In genomic region chr6:161128680-161129196, GRCh38 we compare ENCODE assay signal across 11 cellular contexts.
DNase-seq lines count a peak whose midpoint lies in the region; ATAC-seq and TF ChIP-seq lines count a peak whose summit lies in the region.
"Had no signal": no experiment of that assay in that cellular context is flagged by ENCODE, and none has a peak within 500 bp of the region (broad histone marks: within the 10 kb centered on the region; RNA-seq: fewer than 3 reads in every experiment).

No MANE protein-coding gene starts in this region.

- ATAC-seq in stimulated activated naive CD8-positive, alpha-beta T cell treated with anti-CD3 and anti-CD28 coated beads, Interleukin-15, Interleukin-2, amounts not matched to agents 100 U/mL and 50 U/mL, for 24 hours = peak; percentile 67
- no peak for ATAC-seq in right lobe of liver
- ATAC-seq: pancreas had no signal

- H3K4me1 ChIP-seq in esophagus muscularis mucosa (peaks cover 0 to 11% (median 0%) of the 10 kb centered on the region in 4 donors), right lobe of liver (no peaks in the 10 kb centered on the region)
- H3K4me1 ChIP-seq: esophagus squamous epithelium, pancreas had no signal

- peaks cover 20% of the 10 kb centered on the region for H3K4me1 Mint-ChIP-seq in activated naive CD4-positive, alpha-beta T cell treated with anti-CD3 and anti-CD28 coated beads for 36 hours (ENCODE audit: low read depth)
- H3K4me1 Mint-ChIP-seq in activated T-cell treated with anti-CD3 and anti-CD28 coated beads, Interleukin-2, amount 50 U/mL, for 24 hours (ENCODE audit: low read depth) = peaks cover 35% of the 10 kb centered on the region

- H3K4me3 Mint-ChIP-seq in activated naive CD4-positive, alpha-beta T cell treated with anti-CD3 and anti-CD28 coated beads for 36 hours = no peak overlapping the region
- peak overlapping the region; percentile 24 for H3K4me3 Mint-ChIP-seq in activated T-cell treated with anti-CD3 and anti-CD28 coated beads, Interleukin-2, amount 50 U/mL, for 24 hours

- peaks cover 12% of the 10 kb centered on the region for H3K9me3 Mint-ChIP-seq in activated naive CD4-positive, alpha-beta T cell treated with anti-CD3 and anti-CD28 coated beads for 36 hours
- H3K9me3 Mint-ChIP-seq in activated T-cell treated with anti-CD3 and anti-CD28 coated beads, Interleukin-2, amount 50 U/mL, for 24 hours = peaks cover 16% of the 10 kb centered on the region

- TF ChIP-seq EP300 in esophagus muscularis mucosa (IDR thresholded peaks at IDR 0.05) = no peak

- H3K27ac Mint-ChIP-seq in activated naive CD4-positive, alpha-beta T cell treated with anti-CD3 and anti-CD28 coated beads for 36 hours = peak overlapping the region; percentile 66
- H3K27ac Mint-ChIP-seq in activated T-cell treated with anti-CD3 and anti-CD28 coated beads, Interleukin-2, amount 50 U/mL, for 24 hours = peak overlapping the region; percentile 94

- no peak overlapping the region for H3K27ac ChIP-seq in esophagus muscularis mucosa (replicated peaks in 1 of 4)
- H3K27ac ChIP-seq in right lobe of liver = no peak overlapping the region
- H3K27ac ChIP-seq: esophagus squamous epithelium, pancreas had no signal

- H3K36me3 ChIP-seq in esophagus muscularis mucosa (peaks cover 0 to 56% (median 28%) of the 10 kb centered on the region in 4 donors), right lobe of liver (no peaks in the 10 kb centered on the region)

- TF ChIP-seq POLR2A in esophagus muscularis mucosa (IDR thresholded peaks at IDR 0.05; ENCODE audit: low read depth) = no peak
- no peak for TF ChIP-seq POLR2A in right lobe of liver (IDR thresholded peaks at IDR 0.05)

- H3K9me3 ChIP-seq in esophagus muscularis mucosa = peaks cover 0 to 7% (median 4%) of the 10 kb centered on the region in 4 donors
- no peaks in the 10 kb centered on the region for H3K9me3 ChIP-seq in right lobe of liver
- H3K9me3 ChIP-seq: pancreas had no signal

- H3K36me3 Mint-ChIP-seq in activated naive CD4-positive, alpha-beta T cell treated with anti-CD3 and anti-CD28 coated beads for 36 hours (ENCODE audit: low read depth) = peaks cover 37% of the 10 kb centered on the region
- H3K36me3 Mint-ChIP-seq in activated T-cell treated with anti-CD3 and anti-CD28 coated beads, Interleukin-2, amount 50 U/mL, for 24 hours (ENCODE audit: low read depth) = peaks cover 83% of the 10 kb centered on the region

- intact Hi-C loops in activated naive CD4-positive, alpha-beta T cell treated with anti-CD3 and anti-CD28 coated beads for 36 hours (cut with micrococcal nuclease) = loop anchor here (5.0 kb wide), 1 partner anchor 144 kb away; the partner anchor contains the start of gene AGPAT4
- intact Hi-C loops in esophagus muscularis mucosa (cut with DNase I) = no loop called here
- intact Hi-C loops in right lobe of liver (cut with DNase I) = no loop called here

- no peaks in the 10 kb centered on the region for H3K27me3 ChIP-seq in esophagus muscularis mucosa
- H3K27me3 ChIP-seq in right lobe of liver = no peaks in the 10 kb centered on the region
- H3K27me3 ChIP-seq: esophagus squamous epithelium, pancreas had no signal

- no peaks in the 10 kb centered on the region for H3K27me3 Mint-ChIP-seq in activated naive CD4-positive, alpha-beta T cell treated with anti-CD3 and anti-CD28 coated beads for 36 hours (ENCODE audit: low read depth)
- H3K27me3 Mint-ChIP-seq in activated T-cell treated with anti-CD3 and anti-CD28 coated beads, Interleukin-2, amount 50 U/mL, for 24 hours = no peaks in the 10 kb centered on the region

- TF ChIP-seq CTCF in esophagus muscularis mucosa (IDR thresholded peaks at IDR 0.05) (no peak), right lobe of liver (IDR thresholded peaks at IDR 0.05) (no peak)

- DNase-seq in activated naive CD4-positive, alpha-beta T cell treated with anti-CD3 and anti-CD28 coated beads for 36 hours = peak; percentile 57
- no peak for DNase-seq in activated naive CD4-positive, alpha-beta T cell (lab: John Stamatoyannopoulos, UW)
- DNase-seq in activated T-cell treated with anti-CD3 and anti-CD28 coated beads, Interleukin-2, amount 50 U/mL, for 24 hours = peak; percentile 56
- DNase-seq in fibroblast of peridontal ligament (ENCODE audit: extremely low read depth) (peak; percentile 50), esophagus muscularis mucosa (ENCODE audit: extremely low spot score) (no peak), right lobe of liver (no peak), SIG-M5 treated with dmso at 0.1 percent for 504 hours (lab: John Stamatoyannopoulos, UW; ENCODE audit: unreplicated experiment) (no peak)
- peak; percentile 31 for DNase-seq in stimulated activated naive CD8-positive, alpha-beta T cell treated with anti-CD3 and anti-CD28 coated beads, Interleukin-15, Interleukin-2, amounts not matched to agents 100 U/mL and 50 U/mL, for 24 hours
- DNase-seq: esophagus squamous epithelium, NCI-H1048, pancreas had no signal

- H3K4me3 ChIP-seq in esophagus muscularis mucosa = no peak overlapping the region
- no peak overlapping the region for H3K4me3 ChIP-seq in right lobe of liver
- H3K4me3 ChIP-seq: esophagus squamous epithelium, pancreas had no signal

- 90% methylated on average over 12 of the region's 12 CpGs for WGBS in esophagus muscularis mucosa
- 78% methylated on average over 9 of the region's 12 CpGs for WGBS in right lobe of liver (ENCODE audit: insufficient coverage, low coverage, low lambda C conversion rate, missing lambda C conversion rate)

- CTCF ChIA-PET in activated naive CD4-positive, alpha-beta T cell treated with anti-CD3 and anti-CD28 coated beads for 36 hours (lab: Charles Lee) = interaction anchor here (0.6 to 1.0 kb wide), 3 partner anchors 13 to 244 kb away, joined by 3 read pairs; no protein-coding TSS in a partner anchor

Comparison
In these comparisons a context has a peak if more than half of its experiments do, and no peak if none do; other contexts are left out.
1. DNase-seq: peak in activated naive CD4-positive, alpha-beta T cell treated with anti-CD3 and anti-CD28 coated beads for 36 hours (single experiment), activated T-cell treated with anti-CD3 and anti-CD28 coated beads, Interleukin-2, amount 50 U/mL, for 24 hours (single experiment), fibroblast of peridontal ligament (single experiment) and stimulated activated naive CD8-positive, alpha-beta T cell treated with anti-CD3 and anti-CD28 coated beads, Interleukin-15, Interleukin-2, amounts not matched to agents 100 U/mL and 50 U/mL, for 24 hours (single experiment); none in activated naive CD4-positive, alpha-beta T cell (0 of 4), esophagus muscularis mucosa (single experiment), right lobe of liver (0 of 3) and SIG-M5 treated with dmso at 0.1 percent for 504 hours (single experiment).